ENCODE assay signal across 21 cellular contexts in genomic region chr4:68984947-68985346, GRCh38. TPM values are rescaled to one million over a fixed set of nuclear protein-coding genes. Genes with fewer than 3 reads are reported as not detected.
DNase-seq lines count a peak whose midpoint lies in the region; ATAC-seq and TF ChIP-seq lines count a peak whose summit lies in the region.
"Had no signal": no experiment of that assay in that cellular context is flagged by ENCODE, and none has a peak within 500 bp of the region (broad histone marks: within the 10 kb centered on the region; RNA-seq: fewer than 3 reads in every experiment).

No MANE protein-coding gene starts in this region.

- intact Hi-C loops in body of pancreas (cut with DNase I) = no loop called here

- H3K27ac ChIP-seq in body of pancreas = no peak overlapping the region
- H3K27ac ChIP-seq: A549; BLaER1 treated with 17β-estradiol and CSF1 and Interleukin-3, amounts not matched to agents 10 nM and 100 nM; GM23248 had no signal

- H3K27ac Mint-ChIP-seq in naive thymus-derived CD8-positive, alpha-beta T cell = no peak overlapping the region
- H3K27ac Mint-ChIP-seq: CD14-positive monocyte; CD4-positive, alpha-beta T cell; CD8-positive, alpha-beta memory T cell; H9 had no signal

- no peaks in the 10 kb centered on the region for H3K27me3 Mint-ChIP-seq in naive thymus-derived CD8-positive, alpha-beta T cell
- H3K27me3 Mint-ChIP-seq: CD4-positive, alpha-beta T cell; CD8-positive, alpha-beta memory T cell had no signal

- peaks cover 0 to 18% (median 3%) of the 10 kb centered on the region in 9 donors for H3K9me3 Mint-ChIP-seq in naive thymus-derived CD8-positive, alpha-beta T cell

- POLR2A ChIA-PET in naive thymus-derived CD8-positive, alpha-beta T cell (lab: Charles Lee) = no interaction called here

- H3K27me3 ChIP-seq in body of pancreas = no peaks in the 10 kb centered on the region
- H3K27me3 ChIP-seq: BE2C; BLaER1 treated with 17β-estradiol and CSF1 and Interleukin-3, amounts not matched to agents 10 nM and 100 nM had no signal

- H3K9me3 ChIP-seq in body of pancreas = no peaks in the 10 kb centered on the region
- H3K9me3 ChIP-seq: A549, BE2C had no signal

- 63 to 75% methylated on average over 2 of the region's 2 CpGs for WGBS in body of pancreas, 2 donors

- H3K36me3 Mint-ChIP-seq in naive thymus-derived CD8-positive, alpha-beta T cell = no peaks in the 10 kb centered on the region
- H3K36me3 Mint-ChIP-seq: CD14-positive monocyte; CD8-positive, alpha-beta memory T cell had no signal

- TF ChIP-seq POLR2A in body of pancreas (IDR thresholded peaks at IDR 0.05) = no peak

- H3K4me1 ChIP-seq in body of pancreas = no peaks in the 10 kb centered on the region
- H3K4me1 ChIP-seq: A549, BE2C had no signal

- H3K4me3 ChIP-seq in body of pancreas = no peak overlapping the region
- H3K4me3 ChIP-seq: A549; BLaER1 treated with 17β-estradiol and CSF1 and Interleukin-3, amounts not matched to agents 10 nM and 100 nM; GM23248 had no signal

- no peak for ATAC-seq in body of pancreas
- no peak for ATAC-seq in naive thymus-derived CD8-positive, alpha-beta T cell
- ATAC-seq: A549, HCT116 had no signal

- H3K4me3 Mint-ChIP-seq in naive thymus-derived CD8-positive, alpha-beta T cell = no peak overlapping the region
- H3K4me3 Mint-ChIP-seq: CD14-positive monocyte; CD4-positive, alpha-beta T cell; CD8-positive, alpha-beta memory T cell; H9 had no signal

- no peaks in the 10 kb centered on the region for H3K36me3 ChIP-seq in body of pancreas (replicated peaks in 1 of 2; ENCODE audit: insufficient read depth in 1 of 2, low read depth in 2 of 2)
- H3K36me3 ChIP-seq: BE2C; BLaER1 treated with 17β-estradiol and CSF1 and Interleukin-3, amounts not matched to agents 10 nM and 100 nM had no signal

- DNase-seq in DMS53 (lab: John Stamatoyannopoulos, UW) (peak; percentile 30), body of pancreas (peak; percentile 15 to 46 (median 21)), myocyte (ENCODE audit: low read depth) (peak; percentile 2), inferior parietal cortex (ENCODE audit: extremely low spot score) (no peak), GOT3 (lab: John Stamatoyannopoulos, UW) (no peak)
- no peak for DNase-seq in naive thymus-derived CD8-positive, alpha-beta T cell
- DNase-seq: 8988T; ACHN; AML-193; BE2C; CD4-positive, alpha-beta T cell; CD8-positive, alpha-beta memory T cell; DMS 273 treated with DMSO at 0.1 percent for 48 hours; DND-41; GM23248; H9 had no signal

- TF ChIP-seq CTCF in body of pancreas (IDR thresholded peaks at IDR 0.05) = no peak

- no peaks in the 10 kb centered on the region for H3K4me1 Mint-ChIP-seq in naive thymus-derived CD8-positive, alpha-beta T cell
- H3K4me1 Mint-ChIP-seq: CD14-positive monocyte; CD8-positive, alpha-beta memory T cell had no signal

RNA-seq across cellular contexts. Expression of gene UGT2A3, which starts 33.3 kb away (rescaled TPM):
- 10 to 100 TPM; 35.9 to 39.4 TPM for total RNA-seq in body of pancreas
- not detected in 2 replicates for total RNA-seq in myocyte
- not detected for polyA plus RNA-seq in myocyte (2012)
- not detected for total RNA-seq in naive thymus-derived CD8-positive, alpha-beta T cell
- polyA plus RNA-seq in naive thymus-derived CD8-positive, alpha-beta T cell = not detected
- total RNA-seq: CD4-positive, alpha-beta T cell; CD8-positive, alpha-beta memory T cell; GM23248; H4; H9 had no signal
- polyA plus RNA-seq: CD14-positive monocyte; CD8-positive, alpha-beta memory T cell; GM23248 had no signal

Comparison
In these comparisons a context has a peak if more than half of its experiments do, and no peak if none do; other contexts are left out.
1. DNase-seq: peak in DMS53 (single experiment), body of pancreas (4 of 4) and myocyte (single experiment); none in inferior parietal cortex (single experiment), naive thymus-derived CD8-positive, alpha-beta T cell (0 of 10) and GOT3 (single experiment).
2. RNA of gene UGT2A3, which starts 33.3 kb away (total RNA-seq): 35.9 to 39.4 TPM in body of pancreas; not detected in myocyte and not detected in naive thymus-derived CD8-positive, alpha-beta T cell; every median in the first group is over 10 times any median in the second.